ENCODE assay signal across 13 cellular contexts in the genomic region with DNA sequence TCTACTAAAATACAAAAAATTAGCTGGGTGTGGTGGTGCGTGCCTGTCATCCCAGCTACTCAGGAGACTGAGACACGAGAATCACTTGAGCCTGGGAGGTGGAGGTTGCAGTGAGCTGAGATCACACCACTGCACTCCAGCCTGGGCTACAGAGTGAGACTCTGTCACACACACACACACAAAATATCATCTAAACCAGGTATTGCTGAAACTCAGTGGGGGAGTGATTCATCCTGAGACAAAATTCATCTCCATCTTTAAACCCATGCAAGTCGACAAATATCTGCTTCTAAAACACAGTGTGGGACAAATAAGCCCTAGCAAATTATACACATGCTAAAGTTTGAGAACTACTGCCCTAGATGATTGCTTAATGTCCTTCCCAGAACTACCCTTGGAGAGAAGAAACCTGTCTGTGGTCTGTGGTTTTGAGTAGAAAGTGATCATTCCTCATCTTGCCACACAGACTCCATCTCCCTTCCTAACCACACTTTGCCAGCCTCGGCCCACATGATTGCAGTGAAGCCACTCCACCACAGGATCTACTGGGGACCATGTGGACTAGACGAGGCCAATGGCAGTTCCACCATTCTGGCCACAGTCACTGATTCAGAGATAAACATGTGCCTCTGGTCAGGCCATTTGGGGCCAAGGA.
DNase-seq lines count a peak whose midpoint lies in the region; ATAC-seq and TF ChIP-seq lines count a peak whose summit lies in the region.
"Had no signal": no experiment of that assay in that cellular context is flagged by ENCODE, and none has a peak within 500 bp of the region (broad histone marks: within the 10 kb centered on the region; RNA-seq: fewer than 3 reads in every experiment).

No MANE protein-coding gene starts in this region.

- no peak overlapping the region for H3K4me3 ChIP-seq in right cardiac atrium (ENCODE audit: low read length)

- no peaks in the 10 kb centered on the region for H3K27me3 ChIP-seq in right cardiac atrium (ENCODE audit: control insufficient read depth, insufficient read depth)

- DNase-seq in CMK (ENCODE audit: low read depth): peak; percentile 76
- DNase-seq in HT1080 (ENCODE audit: low read depth): peak; percentile 55
- DNase-seq in activated CD8-positive, alpha-beta T cell treated with anti-CD3 and anti-CD28 coated beads for 36 hours: peak; percentile 40
- DNase-seq in medulla oblongata (ENCODE audit: extremely low spot score): peak; percentile 57
- DNase-seq in DMS79 treated with DMSO at 0.1 percent for 48 hours (lab: John Stamatoyannopoulos, UW): no peak
- DNase-seq in LoVo (ENCODE audit: low spot score): no peak
- DNase-seq in right cardiac atrium: no peak
- DNase-seq: cerebellar nuclear complex; NCI-H1436; stimulated activated naive CD4-positive, alpha-beta T cell treated with Interleukin-2 at 50 U/mL for 16 hours; T-helper 2 cell had no signal

- H3K4me3 Mint-ChIP-seq in activated CD8-positive, alpha-beta T cell treated with anti-CD3 and anti-CD28 coated beads for 36 hours: no peak overlapping the region
- H3K4me3 Mint-ChIP-seq: neural crest cell had no signal

- peak overlapping the region; percentile 82 for H3K27ac Mint-ChIP-seq in activated CD8-positive, alpha-beta T cell treated with anti-CD3 and anti-CD28 coated beads for 36 hours

- H3K9me3 ChIP-seq in right cardiac atrium (ENCODE audit: control insufficient read depth, low read length): no peaks in the 10 kb centered on the region

- peaks cover 70% of the 10 kb centered on the region for H3K36me3 Mint-ChIP-seq in activated CD8-positive, alpha-beta T cell treated with anti-CD3 and anti-CD28 coated beads for 36 hours (ENCODE audit: low read depth)

- H3K27me3 Mint-ChIP-seq in activated CD8-positive, alpha-beta T cell treated with anti-CD3 and anti-CD28 coated beads for 36 hours: no peaks in the 10 kb centered on the region

- intact Hi-C loops in activated CD8-positive, alpha-beta T cell treated with anti-CD3 and anti-CD28 coated beads for 36 hours (cut with micrococcal nuclease): no loop called here
- intact Hi-C loops in right cardiac atrium (cut with DNase I): no loop called here

- POLR2A ChIA-PET in activated CD8-positive, alpha-beta T cell treated with anti-CD3 and anti-CD28 coated beads for 36 hours (lab: Charles Lee): interaction anchor here (0.6 to 1.0 kb wide), 3 partner anchors 12 to 81 kb away, joined by 3 read pairs; no protein-coding TSS in a partner anchor

- TF ChIP-seq CTCF in activated CD8-positive, alpha-beta T cell treated with anti-CD3 and anti-CD28 coated beads for 36 hours (IDR thresholded peaks at IDR 0.05): no peak

- H3K9me3 Mint-ChIP-seq in activated CD8-positive, alpha-beta T cell treated with anti-CD3 and anti-CD28 coated beads for 36 hours: peaks cover 21% of the 10 kb centered on the region
- H3K9me3 Mint-ChIP-seq: neural crest cell had no signal

- 85% methylated on average over 5 of the region's 5 CpGs for WGBS in right cardiac atrium

- peaks cover 72% of the 10 kb centered on the region for H3K4me1 Mint-ChIP-seq in activated CD8-positive, alpha-beta T cell treated with anti-CD3 and anti-CD28 coated beads for 36 hours (ENCODE audit: low read depth)
- H3K4me1 Mint-ChIP-seq: neural crest cell had no signal

- H3K27ac ChIP-seq in right cardiac atrium (ENCODE audit: low read length): no peak overlapping the region

- ATAC-seq in activated CD8-positive, alpha-beta T cell treated with anti-CD3 and anti-CD28 coated beads for 36 hours: peak; percentile 71
- ATAC-seq in GM21737 (IDR thresholded peaks at IDR 0.05; ENCODE audit: unreplicated experiment) (no peak), right cardiac atrium (no peak)

- H3K4me1 ChIP-seq in right cardiac atrium (ENCODE audit: control insufficient read depth, insufficient read depth, low read length): no peaks in the 10 kb centered on the region

- CTCF ChIA-PET in activated CD8-positive, alpha-beta T cell treated with anti-CD3 and anti-CD28 coated beads for 36 hours (lab: Charles Lee): interaction anchor here (0.7 to 3.4 kb wide), 8 partner anchors 9 to 108 kb away, joined by 3 to 11 read pairs (median 4); no protein-coding TSS in a partner anchor

Comparison
In these comparisons a context has a peak if more than half of its experiments do, and no peak if none do; other contexts are left out.
1. DNase-seq: peak in CMK (single experiment), HT1080 (single experiment), activated CD8-positive, alpha-beta T cell treated with anti-CD3 and anti-CD28 coated beads for 36 hours (single experiment) and medulla oblongata (single experiment); none in DMS79 treated with DMSO at 0.1 percent for 48 hours (single experiment), LoVo (single experiment) and right cardiac atrium (0 of 3).